In genomic region chr20:2889209-2889608, GRCh38 we compare ENCODE assay signal across 1 cellular context.
TF ChIP-seq lines count a peak whose summit lies in the region.

No MANE protein-coding gene starts in this region.

TF ChIP-seq in K562, 482 proteins besides CTCF, POLR2A, EP300 and RAD21:
- TF ChIP-seq KAT2B (IDR thresholded peaks at IDR 0.05; ENCODE audit: low read depth, low read length) (no peak), CBX1 (IDR thresholded peaks at IDR 0.05; ENCODE audit: low read depth) (no peak)
